8 cellular contexts compared by ENCODE assay signal in genomic region chr15:58438956-58439355, GRCh38. TPM values are rescaled to one million over a fixed set of nuclear protein-coding genes. Genes with fewer than 3 reads are reported as not detected.
A peak's percentile ranks its signal among the peaks of the same experiment; 100 is the strongest.
DNase-seq lines count a peak whose midpoint lies in the region; ATAC-seq, FAIRE-seq and TF ChIP-seq lines count a peak whose summit lies in the region.

No MANE protein-coding gene starts in this region.

- ATAC-seq in right cardiac atrium, result peak; percentile 52 to 57

- H2AFZ ChIP-seq in ACC112 (ENCODE audit: low read length, unreplicated experiment), result no peak overlapping the region

- DNase-seq in GM10266 (ENCODE audit: extremely low spot score) (peak; percentile 48), NCI-H446 (lab: John Stamatoyannopoulos, UW) (peak; percentile 33 to 75), right cardiac atrium (peak in 1 of 3 donors; percentile 66), urothelium cell line (ENCODE audit: low spot score) (peak; percentile 55), KG1 (lab: John Stamatoyannopoulos, UW) (no peak), T1000 (lab: John Stamatoyannopoulos, UW) (no peak)
- DNase-seq in activated CD4-positive, alpha-beta T cell treated with anti-CD3 and anti-CD28 coated beads, Interleukin-2, amount 50 U/mL, for 48 hours, result peak; percentile 29 to 38

- peak; percentile 28 for TF ChIP-seq CTCF in GM10266 (IDR thresholded peaks at IDR 0.05; ENCODE audit: control insufficient read depth, insufficient read depth, low read depth, missing control alignments)

- FAIRE-seq in urothelium cell line (lab: Jason Lieb, UNC), result peak; percentile 20

- H3K4me1 ChIP-seq in ACC112 (ENCODE audit: control insufficient read depth, insufficient read depth, low read length, unreplicated experiment) (peaks cover 39% of the 10 kb centered on the region), right cardiac atrium (ENCODE audit: control insufficient read depth, insufficient read depth, low read length) (peaks cover 25% of the 10 kb centered on the region)

- H3K4me3 ChIP-seq in ACC112 (ENCODE audit: low read depth, low read length) (no peak overlapping the region), right cardiac atrium (ENCODE audit: low read length) (no peak overlapping the region)

- H3K27me3 ChIP-seq in ACC112 (ENCODE audit: insufficient read depth, low read length) (no peaks in the 10 kb centered on the region), right cardiac atrium (ENCODE audit: control insufficient read depth, insufficient read depth) (no peaks in the 10 kb centered on the region)

- 60% methylated on average over 7 of the region's 7 CpGs for WGBS in right cardiac atrium

- 0 out of 2 replicates have a peak overlapping the region, but pooled peaks have one; percentile 86 for H3K27ac ChIP-seq in ACC112 (ENCODE audit: low read depth, low read length)
- peak overlapping the region; percentile 25 for H3K27ac ChIP-seq in right cardiac atrium (ENCODE audit: low read length)

- no peaks in the 10 kb centered on the region for H3K36me3 ChIP-seq in ACC112 (ENCODE audit: insufficient read depth, low read length)

- intact Hi-C loops in right cardiac atrium (cut with DNase I), result loop anchor here in 1 of 4 donors (10.0 kb wide), 1 partner anchor 214 kb away; no protein-coding TSS in a partner anchor

- H3K79me2 ChIP-seq in ACC112 (ENCODE audit: control insufficient read depth, insufficient read depth, low read length, unreplicated experiment), result no peaks in the 10 kb centered on the region

- H3K9me3 ChIP-seq in right cardiac atrium (ENCODE audit: control insufficient read depth, low read length), result no peaks in the 10 kb centered on the region

RNA-seq across cellular contexts. Expression of gene LIPC, which starts 7.2 kb away (rescaled TPM):
- 1 to 10 TPM in 1 of 4 donors, under 1 TPM in 3; 0.77 to 1.1 (median 0.91) TPM for total RNA-seq in right cardiac atrium
- polyA plus RNA-seq in right cardiac atrium, result 0.61 TPM

Comparison
In these comparisons a context has a peak if more than half of its experiments do, and no peak if none do; other contexts are left out.
1. DNase-seq: peak in GM10266 (single experiment), NCI-H446 (2 of 2), activated CD4-positive, alpha-beta T cell treated with anti-CD3 and anti-CD28 coated beads, Interleukin-2, amount 50 U/mL, for 48 hours (2 of 2) and urothelium cell line (single experiment); none in KG1 (single experiment) and T1000 (single experiment).